Comparison of ENCODE assay signal across 23 cellular contexts in the genomic region with DNA sequence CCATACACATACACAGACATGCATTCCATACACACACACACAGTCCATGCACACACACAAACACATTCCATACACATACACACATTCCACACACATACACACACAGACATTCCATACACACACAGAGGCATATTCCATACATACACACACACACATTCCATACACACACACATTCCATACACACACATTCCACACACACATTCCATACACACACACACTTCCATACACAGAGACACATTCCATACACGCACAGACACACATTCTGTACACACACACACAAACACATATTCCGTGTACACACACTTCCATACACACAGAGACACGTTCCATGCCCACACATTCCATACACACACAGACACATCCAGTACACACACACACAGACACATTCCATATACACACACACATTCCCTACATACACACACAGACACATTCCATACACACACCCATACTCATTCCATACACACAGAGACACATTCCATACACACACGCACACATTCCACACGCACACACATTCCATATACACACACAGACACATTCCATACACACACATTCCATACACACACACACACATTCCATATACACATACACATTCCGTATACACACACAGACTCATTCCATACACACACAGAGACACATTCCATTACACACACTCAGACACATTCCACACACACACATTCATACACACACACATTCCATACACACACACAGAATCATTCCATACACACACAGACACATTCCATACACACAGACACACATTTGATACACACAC. TPM values are rescaled to one million over a fixed set of nuclear protein-coding genes. Genes with fewer than 3 reads are reported as not detected.
"Had no signal": no experiment of that assay in that cellular context is flagged by ENCODE, and none has a peak within 500 bp of the region (broad histone marks: within the 10 kb centered on the region; RNA-seq: fewer than 3 reads in every experiment).

No MANE protein-coding gene starts in this region.

- H3K9me3 ChIP-seq: body of pancreas, transverse colon had no signal

- H3K79me2 ChIP-seq: hepatocyte had no signal

- H3K27ac ChIP-seq: body of pancreas, cardiac muscle cell, hepatocyte, transverse colon, WERI-Rb-1 had no signal

- H3K4me2 ChIP-seq: hepatocyte, smooth muscle cell had no signal

- ATAC-seq: activated T-cell treated with anti-CD3 and anti-CD28 coated beads, Interleukin-2, amount 50 U/mL, for 4 hours; body of pancreas; left cardiac atrium; naive thymus-derived CD4-positive, alpha-beta T cell; sciatic nerve; stimulated activated memory B cell treated with anti-CD40 and anti-IgM and Interleukin-4, amounts not matched to agents 10 μg/mL and 1 μg/mL and 100 μg/mL, for 72 hours; T-cell had no signal

- H2AFZ ChIP-seq: hepatocyte had no signal

- H3K36me3 ChIP-seq: cardiac muscle cell, transverse colon, WERI-Rb-1 had no signal

- DNase-seq: activated CD4-positive, alpha-beta T cell treated with anti-CD3 and anti-CD28 coated beads, Interleukin-2, amount 50 U/mL, for 4 hours; activated CD4-positive, CD25-positive, alpha-beta regulatory T cell treated with anti-CD3 and anti-CD28 coated beads, Interleukin-2, amount 50 U/mL, for 72 hours; activated CD8-positive, alpha-beta memory T cell treated with anti-CD3 and anti-CD28 coated beads for 24 hours; activated CD8-positive, alpha-beta memory T cell treated with anti-CD3 and anti-CD28 coated beads, Interleukin-2, amount 50 U/mL, for 48 hours; activated naive CD4-positive, alpha-beta T cell; activated T-cell treated with anti-CD3 and anti-CD28 coated beads, Interleukin-2, amount 50 U/mL, for 4 hours; amniotic stem cell; body of pancreas; erythroblast; glutamatergic neuron; immature natural killer cell; left cardiac atrium; naive thymus-derived CD4-positive, alpha-beta T cell; occipital lobe; stimulated activated CD4-positive, alpha-beta T cell treated with anti-CD3 and anti-CD28 coated beads, Interleukin-15, amount 100 ng/mL, for 24 hours; T-cell; transverse colon; WERI-Rb-1 had no signal

- H3K27me3 ChIP-seq: body of pancreas, cardiac muscle cell, hepatocyte, transverse colon had no signal

- H3K4me1 ChIP-seq: body of pancreas, transverse colon had no signal

- H3K4me3 ChIP-seq: body of pancreas, cardiac muscle cell, hepatocyte, smooth muscle cell, transverse colon had no signal

RNA-seq across cellular contexts. Expression of gene LINC00632, which starts 15.0 kb away (rescaled TPM):
- polyA plus RNA-seq: immature natural killer cell had no signal
